ENCODE assay signal across 12 cellular contexts in genomic region chr13:34926513-34926912, GRCh38. TPM values are rescaled to one million over a fixed set of nuclear protein-coding genes. Genes with fewer than 3 reads are reported as not detected.
DNase-seq lines count a peak whose midpoint lies in the region; ATAC-seq, FAIRE-seq and TF ChIP-seq lines count a peak whose summit lies in the region.
"Had no signal": no experiment of that assay in that cellular context is flagged by ENCODE, and none has a peak within 500 bp of the region (broad histone marks: within the 10 kb centered on the region; RNA-seq: fewer than 3 reads in every experiment).

No MANE protein-coding gene starts in this region.

- H3F3A ChIP-seq in GM23338 (replicated peaks; ENCODE audit: low read depth): no peaks in the 10 kb centered on the region

- H3K4me1 Mint-ChIP-seq in GM23338 (peaks cover 14% of the 10 kb centered on the region; the same call in 2 of the 3 replicates), mesothelial cell of epicardium (no peaks in the 10 kb centered on the region)

- no peak overlapping the region for H2AFZ ChIP-seq in GM23338

- H3K9me3 Mint-ChIP-seq in GM23338 (no peaks in the 10 kb centered on the region), mesothelial cell of epicardium (no peaks in the 10 kb centered on the region)

- H4K20me1 ChIP-seq in GM23338 (replicated peaks; ENCODE audit: insufficient read depth): no peaks in the 10 kb centered on the region

- H3K4me2 ChIP-seq in GM23338: no peak overlapping the region

- DNase-seq in GM23338 (ENCODE audit: low spot score) (peak; percentile 67), medulla oblongata (ENCODE audit: extremely low spot score) (peak; percentile 6), mesothelial cell of epicardium (ENCODE audit: low spot score in 2 of 2, unreplicated experiment in 2 of 2) (no peak), mesenteric fat pad (ENCODE audit: low spot score) (no peak)
- DNase-seq in activated T-cell treated with anti-CD3 and anti-CD28 coated beads, Interleukin-2, amount 50 U/mL, for 1 hour: no peak
- DNase-seq in activated naive CD4-positive, alpha-beta T cell (lab: John Stamatoyannopoulos, UW): no peak
- DNase-seq: left lung, NCI-H446 treated with DMSO at 0.1 percent for 48 hours, posterior cingulate gyrus had no signal

- no peaks in the 10 kb centered on the region for H3K79me2 ChIP-seq in GM23338 (replicated peaks; ENCODE audit: insufficient read depth)

- H3K27me3 ChIP-seq in GM23338 (ENCODE audit: insufficient read depth): no peaks in the 10 kb centered on the region
- H3K27me3 ChIP-seq: left lung had no signal

- H3K4me1 ChIP-seq in GM23338 (ENCODE audit: insufficient read depth): no peaks in the 10 kb centered on the region
- H3K4me1 ChIP-seq: Caco-2, left lung had no signal

- ATAC-seq in GM23338: 0 out of 3 replicates have a peak, but pooled peaks have one; percentile 29
- ATAC-seq: left lung had no signal

- H3K27ac Mint-ChIP-seq in GM23338: no peak overlapping the region
- H3K27ac Mint-ChIP-seq in mesothelial cell of epicardium: no peak overlapping the region

- H3K27me3 Mint-ChIP-seq in GM23338 (ENCODE audit: insufficient read depth, low read depth, poor library complexity) (peaks cover 2% of the 10 kb centered on the region), mesothelial cell of epicardium (ENCODE audit: low read depth) (peaks cover 21% of the 10 kb centered on the region)

- H3K4me3 ChIP-seq in GM23338: no peak overlapping the region
- H3K4me3 ChIP-seq: left lung had no signal

- no peak for TF ChIP-seq CTCF in GM23338 (conservative IDR thresholded peaks at IDR 0.05; ENCODE audit: low read depth in 2 of 2)
- TF ChIP-seq CTCF in mesothelial cell of epicardium (IDR thresholded peaks at IDR 0.05; ENCODE audit: unreplicated experiment): no peak

- H3K4me3 Mint-ChIP-seq in GM23338 (no peak overlapping the region), mesothelial cell of epicardium (no peak overlapping the region)

- H3K9me2 ChIP-seq in GM23338 (ENCODE audit: insufficient read depth): no peaks in the 10 kb centered on the region

- H3K27ac ChIP-seq in GM23338 (ENCODE audit: low read depth): no peak overlapping the region
- H3K27ac ChIP-seq: left lung had no signal

- H3K36me3 Mint-ChIP-seq in GM23338 (ENCODE audit: low read depth): no peaks in the 10 kb centered on the region
- H3K36me3 Mint-ChIP-seq in mesothelial cell of epicardium: no peaks in the 10 kb centered on the region

- FAIRE-seq in endometrium (lab: Jason Lieb, UNC): peak; percentile 85

- H3K36me3 ChIP-seq in GM23338 (ENCODE audit: insufficient read depth): no peaks in the 10 kb centered on the region
- H3K36me3 ChIP-seq: left lung had no signal

TF ChIP-seq in GM23338, 12 proteins besides CTCF, POLR2A, EP300 and RAD21:
- TF ChIP-seq JUNB (IDR thresholded peaks at IDR 0.05; ENCODE audit: unreplicated experiment) (no peak), CREB1 (CRISPR knock-in tag; IDR thresholded peaks at IDR 0.05; ENCODE audit: low read depth) (no peak), REST (IDR thresholded peaks at IDR 0.05; ENCODE audit: unreplicated experiment) (peak; percentile 82)

TF ChIP-seq in PFSK-1, 5 proteins besides CTCF, POLR2A, EP300 and RAD21:
- TF ChIP-seq TAF1 (IDR thresholded peaks at IDR 0.05; ENCODE audit: borderline replicate concordance, insufficient read depth, low read length): no peak
- TF ChIP-seq FOXP2 (optimal IDR thresholded peaks at IDR 0.05; ENCODE audit: borderline replicate concordance, extremely low read depth, extremely low read length, insufficient read depth): no peak
- TF ChIP-seq SIN3A (IDR thresholded peaks at IDR 0.05; ENCODE audit: borderline replicate concordance, insufficient read depth, low read length): no peak
- no peak for TF ChIP-seq POLR2AphosphoS5 (IDR thresholded peaks at IDR 0.05; ENCODE audit: low read depth, low read length)
- peak; percentile 84 to 91 for TF ChIP-seq REST (IDR thresholded peaks at IDR 0.05; ENCODE audit: insufficient read depth in 1 of 2, low read depth in 2 of 2, low read length in 2 of 2)
TF ChIP-seq in PFSK-1: peak in this region for 1.

RNA-seq across cellular contexts. Expression of gene NBEA, which starts 15.6 kb away (rescaled TPM):
- total RNA-seq in GM23338 (2014; rRNA removed; shearing (Covaris generic)): 26.9 and 29.1 TPM in 2 replicates
- 6.2 and 9.1 TPM in 2 replicates for polyA plus RNA-seq in GM23338 (2016; fragmentation: Nextera tagmentation; extraction: Ambion mirVana)
- 3.1 TPM for polyA plus RNA-seq in PFSK-1 (2012; ENCODE audit: insufficient read length, low read depth)
- total RNA-seq in mesothelial cell of epicardium (31.9 to 34.5 TPM (median 32.8 TPM) in 3 replicates), mesenteric fat pad (3.7 TPM)

Comparison
In these comparisons a context has a peak if more than half of its experiments do, and no peak if none do; other contexts are left out.
1. DNase-seq: peak in GM23338 (single experiment) and medulla oblongata (single experiment); none in activated T-cell treated with anti-CD3 and anti-CD28 coated beads, Interleukin-2, amount 50 U/mL, for 1 hour (single experiment), mesothelial cell of epicardium (0 of 2), mesenteric fat pad (single experiment) and activated naive CD4-positive, alpha-beta T cell (0 of 4).